19 cellular contexts compared by ENCODE assay signal in the genomic region with DNA sequence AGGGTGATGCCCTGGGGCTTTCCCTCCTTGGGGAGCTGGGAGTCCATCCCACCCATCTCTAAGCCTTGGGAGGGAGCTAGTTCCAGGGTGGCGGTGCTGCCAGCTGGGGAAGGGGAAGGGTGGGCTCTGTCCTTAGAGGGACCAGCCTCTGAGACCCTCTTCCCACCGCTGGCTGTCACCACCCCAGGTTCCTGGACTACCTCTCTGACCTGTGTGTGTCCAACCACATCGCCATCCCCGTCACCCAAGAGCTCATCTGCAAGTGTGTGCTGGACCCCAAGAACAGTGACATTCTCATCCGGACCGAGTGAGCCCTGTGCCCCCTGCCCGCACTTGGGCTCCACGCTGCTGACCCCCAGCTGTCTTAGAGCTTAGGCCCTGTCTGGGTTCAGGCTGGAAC. TPM values are rescaled to one million over a fixed set of nuclear protein-coding genes. Genes with fewer than 3 reads are reported as not detected.
DNase-seq lines count a peak whose midpoint lies in the region; ATAC-seq lines count a peak whose summit lies in the region.
"Had no signal": no experiment of that assay in that cellular context is flagged by ENCODE, and none has a peak within 500 bp of the region (broad histone marks: within the 10 kb centered on the region; RNA-seq: fewer than 3 reads in every experiment).

No MANE protein-coding gene starts in this region.

- no peak for ATAC-seq in effector memory CD8-positive, alpha-beta T cell (replicated peaks)
- no peak for ATAC-seq in stimulated activated naive B cell treated with anti-CD40 and anti-IgM and Interleukin-4, amounts not matched to agents 10 μg/mL and 1 μg/mL and 100 μg/mL, for 72 hours (replicated peaks)
- ATAC-seq in HG03521 (IDR thresholded peaks at IDR 0.05; ENCODE audit: unreplicated experiment): no peak
- no peak for ATAC-seq in HG03139 (IDR thresholded peaks at IDR 0.05; ENCODE audit: unreplicated experiment)
- ATAC-seq: heart right ventricle had no signal

- peak overlapping the region; percentile 65 for H3K27ac Mint-ChIP-seq in activated naive CD4-positive, alpha-beta T cell treated with anti-CD3 and anti-CD28 coated beads, Interleukin-2, amount 50 U/mL, for 24 hours
- peak overlapping the region; percentile 32 to 92 (median 84) for H3K27ac Mint-ChIP-seq in IgD-negative memory B cell
- peak overlapping the region; percentile 41 to 80 for H3K27ac Mint-ChIP-seq in effector memory CD8-positive, alpha-beta T cell
- peak overlapping the region; percentile 70 for H3K27ac Mint-ChIP-seq in stimulated activated naive B cell treated with anti-CD40 and anti-IgM and Interleukin-4, amounts not matched to agents 10 μg/mL and 1 μg/mL and 100 μg/mL, for 72 hours
- H3K27ac Mint-ChIP-seq: activated CD4-positive, alpha-beta T cell treated with anti-CD3 and anti-CD28 coated beads, Interleukin-2, amount 10 ng/mL, durations not matched to agents 24 days and 14 days had no signal

- no peaks in the 10 kb centered on the region for H3K9me3 Mint-ChIP-seq in activated naive CD4-positive, alpha-beta T cell treated with anti-CD3 and anti-CD28 coated beads, Interleukin-2, amount 50 U/mL, for 24 hours
- no peaks in the 10 kb centered on the region for H3K9me3 Mint-ChIP-seq in IgD-negative memory B cell
- no peaks in the 10 kb centered on the region for H3K9me3 Mint-ChIP-seq in effector memory CD8-positive, alpha-beta T cell
- H3K9me3 Mint-ChIP-seq in stimulated activated naive B cell treated with anti-CD40 and anti-IgM and Interleukin-4, amounts not matched to agents 10 μg/mL and 1 μg/mL and 100 μg/mL, for 72 hours: no peaks in the 10 kb centered on the region
- H3K9me3 Mint-ChIP-seq: activated CD4-positive, alpha-beta T cell treated with anti-CD3 and anti-CD28 coated beads, Interleukin-2, amount 10 ng/mL, durations not matched to agents 24 days and 14 days had no signal

- DNase-seq in activated naive CD4-positive, alpha-beta T cell treated with Interleukin-2 at 50 U/mL for 16 hours: no peak
- DNase-seq in effector memory CD8-positive, alpha-beta T cell: no peak
- DNase-seq in stimulated activated naive B cell treated with anti-CD40 and anti-IgM and Interleukin-4, amounts not matched to agents 10 μg/mL and 1 μg/mL and 100 μg/mL, for 72 hours: no peak
- no peak for DNase-seq in SW480 (ENCODE audit: low spot score)
- DNase-seq: activated CD8-positive, alpha-beta memory T cell treated with anti-CD3 and anti-CD28 coated beads, Interleukin-2, amount 50 U/mL, for 48 hours; activated gamma-delta T cell; amniotic stem cell; DMS153; heart right ventricle; KBM-7; MM.1S; NCI-H1436 treated with DMSO at 0.1 percent for 48 hours; NCI-H446 treated with DMSO at 0.1 percent for 48 hours; SJCRH30 had no signal

- peaks cover 11% of the 10 kb centered on the region for H3K36me3 Mint-ChIP-seq in activated naive CD4-positive, alpha-beta T cell treated with anti-CD3 and anti-CD28 coated beads, Interleukin-2, amount 50 U/mL, for 24 hours
- peaks cover 12% of the 10 kb centered on the region for H3K36me3 Mint-ChIP-seq in IgD-negative memory B cell
- H3K36me3 Mint-ChIP-seq in effector memory CD8-positive, alpha-beta T cell (ENCODE audit: insufficient read depth): peaks cover 28% of the 10 kb centered on the region
- H3K36me3 Mint-ChIP-seq in stimulated activated naive B cell treated with anti-CD40 and anti-IgM and Interleukin-4, amounts not matched to agents 10 μg/mL and 1 μg/mL and 100 μg/mL, for 72 hours: peaks cover 63 to 76% of the 10 kb centered on the region in 2 donors

- H3K4me3 Mint-ChIP-seq in activated naive CD4-positive, alpha-beta T cell treated with anti-CD3 and anti-CD28 coated beads, Interleukin-2, amount 50 U/mL, for 24 hours: no peak overlapping the region
- H3K4me3 Mint-ChIP-seq in IgD-negative memory B cell: peak overlapping the region in 1 of 4 donors; percentile 22
- no peak overlapping the region for H3K4me3 Mint-ChIP-seq in effector memory CD8-positive, alpha-beta T cell
- no peak overlapping the region for H3K4me3 Mint-ChIP-seq in stimulated activated naive B cell treated with anti-CD40 and anti-IgM and Interleukin-4, amounts not matched to agents 10 μg/mL and 1 μg/mL and 100 μg/mL, for 72 hours
- H3K4me3 Mint-ChIP-seq: activated CD4-positive, alpha-beta T cell treated with anti-CD3 and anti-CD28 coated beads, Interleukin-2, amount 10 ng/mL, durations not matched to agents 24 days and 14 days had no signal

- H3K27me3 Mint-ChIP-seq in activated naive CD4-positive, alpha-beta T cell treated with anti-CD3 and anti-CD28 coated beads, Interleukin-2, amount 50 U/mL, for 24 hours: no peaks in the 10 kb centered on the region
- H3K27me3 Mint-ChIP-seq in IgD-negative memory B cell: no peaks in the 10 kb centered on the region
- no peaks in the 10 kb centered on the region for H3K27me3 Mint-ChIP-seq in effector memory CD8-positive, alpha-beta T cell
- H3K27me3 Mint-ChIP-seq in stimulated activated naive B cell treated with anti-CD40 and anti-IgM and Interleukin-4, amounts not matched to agents 10 μg/mL and 1 μg/mL and 100 μg/mL, for 72 hours: no peaks in the 10 kb centered on the region
- H3K27me3 Mint-ChIP-seq: activated CD4-positive, alpha-beta T cell treated with anti-CD3 and anti-CD28 coated beads, Interleukin-2, amount 10 ng/mL, durations not matched to agents 24 days and 14 days had no signal

- peaks cover 15% of the 10 kb centered on the region for H3K4me1 Mint-ChIP-seq in activated naive CD4-positive, alpha-beta T cell treated with anti-CD3 and anti-CD28 coated beads, Interleukin-2, amount 50 U/mL, for 24 hours
- H3K4me1 Mint-ChIP-seq in IgD-negative memory B cell: peaks cover 0 to 15% (median 12%) of the 10 kb centered on the region in 3 donors
- peaks cover 0 to 9% of the 10 kb centered on the region in 2 donors for H3K4me1 Mint-ChIP-seq in effector memory CD8-positive, alpha-beta T cell (ENCODE audit: low read depth in 2 of 2)
- H3K4me1 Mint-ChIP-seq in stimulated activated naive B cell treated with anti-CD40 and anti-IgM and Interleukin-4, amounts not matched to agents 10 μg/mL and 1 μg/mL and 100 μg/mL, for 72 hours: peaks cover 0 to 8% of the 10 kb centered on the region in 2 donors

RNA-seq across cellular contexts. Expression of a gene that starts 43.2 kb away (rescaled TPM):
- polyA plus RNA-seq in IgD-negative memory B cell: 45.2 TPM

RNA-seq across cellular contexts. Expression of a gene that starts 47.2 kb away (rescaled TPM):
- polyA plus RNA-seq in IgD-negative memory B cell: 6.7 TPM
